8 cellular contexts compared by ENCODE assay signal in the genomic region with DNA sequence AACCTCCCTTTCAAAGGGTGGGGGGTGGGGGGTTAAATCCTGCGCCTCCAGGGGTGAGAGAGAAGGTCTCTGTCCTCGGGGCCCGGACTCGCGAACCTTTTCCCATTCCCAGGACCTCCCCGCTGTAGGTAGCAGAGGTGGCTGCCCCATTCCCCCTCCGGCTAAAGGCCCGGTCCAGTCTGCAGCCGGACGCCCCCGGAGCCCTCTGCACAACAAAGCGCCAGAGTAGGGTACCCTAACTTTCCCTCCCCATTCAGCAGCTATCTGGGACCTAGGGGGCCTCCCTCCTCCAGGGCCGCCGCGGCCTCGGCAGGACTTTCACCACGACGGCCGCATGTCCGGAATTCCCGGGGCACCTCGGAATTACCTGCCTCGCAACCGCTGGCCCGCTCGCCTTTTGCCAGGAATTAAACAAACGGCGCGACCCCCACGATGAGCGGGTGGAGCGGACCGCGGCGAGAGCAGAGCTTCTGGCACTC. TPM values are rescaled to one million over a fixed set of nuclear protein-coding genes. Genes with fewer than 3 reads are reported as not detected.
DNase-seq lines count a peak whose midpoint lies in the region; ATAC-seq, FAIRE-seq and TF ChIP-seq lines count a peak whose summit lies in the region.

No MANE protein-coding gene starts in this region.

- in situ Hi-C loops in mammary epithelial cell (cut with MboI; ENCODE audit: low sequenced_read_pairs in 2 of 2) = loop anchor here (5.0 to 10.0 kb wide), 8 partner anchors 80 to 220 kb away; no protein-coding TSS in a partner anchor

- peak; percentile 27 for FAIRE-seq in GM12892 (lab: Jason Lieb, UNC)

- intact Hi-C loops in mammary epithelial cell (cut with micrococcal nuclease) = loop anchor here (1.0 to 5.0 kb wide), 6 partner anchors 82 to 307 kb away; partner anchors contain the start of genes PEX1 and RBM48

- H3F3A ChIP-seq in OCI-LY1 (ENCODE audit: insufficient read depth, low read length) = peaks cover 10% of the 10 kb centered on the region; the same call in 1 of the 2 replicates

- peaks cover 38% of the 10 kb centered on the region for H3K4me1 ChIP-seq in OCI-LY1 (ENCODE audit: insufficient read depth, low read length, severe bottlenecking)
- peaks cover 30% of the 10 kb centered on the region for H3K4me1 ChIP-seq in mammary epithelial cell (ENCODE audit: insufficient read depth, low read length)

- H3K36me3 ChIP-seq in OCI-LY1 (ENCODE audit: insufficient read depth, low read length) (peaks cover 30% of the 10 kb centered on the region), mammary epithelial cell (ENCODE audit: insufficient read depth, low read length) (peaks cover 7% of the 10 kb centered on the region)

- H3K4me3 ChIP-seq in OCI-LY1 (ENCODE audit: low read depth, low read length, poor library complexity, severe bottlenecking) (peak overlapping the region; percentile 80), mammary epithelial cell (replicated peaks in 1 of 3; ENCODE audit: insufficient read depth in 1 of 3, low read depth in 2 of 3, low read length in 3 of 3) (peak overlapping the region; percentile 83 to 87 (median 83))

- H4K20me1 ChIP-seq in OCI-LY1 (ENCODE audit: insufficient read depth, low read length) = no peaks in the 10 kb centered on the region
- H4K20me1 ChIP-seq in mammary epithelial cell (ENCODE audit: insufficient read depth, low read length) = no peaks in the 10 kb centered on the region

- H3K27ac ChIP-seq in OCI-LY1 (ENCODE audit: low read depth, low read length, poor library complexity, severe bottlenecking) (peak overlapping the region; percentile 90), mammary epithelial cell (ENCODE audit: insufficient read depth, low read depth, low read length) (peak overlapping the region; percentile 94), substantia nigra (ENCODE audit: low read depth, low read length, poor library complexity, severe bottlenecking) (peak overlapping the region; percentile 84)

- 10% methylated on average over 2 of the region's 35 CpGs for whole genome bisulfite sequencing in mammary epithelial cell (ENCODE audit: low coverage, missing lambda C conversion rate)

- H3K9me3 ChIP-seq in OCI-LY1 (ENCODE audit: low read length) = no peaks in the 10 kb centered on the region
- H3K9me3 ChIP-seq in mammary epithelial cell (replicated peaks; ENCODE audit: insufficient read depth, low read length) = no peaks in the 10 kb centered on the region

- no peak for ATAC-seq in HG03175 (IDR thresholded peaks at IDR 0.05; ENCODE audit: unreplicated experiment)

- DNase-seq in GM12892 (ENCODE audit: insufficient read length) = no peak
- peak; percentile 41 for DNase-seq in mammary epithelial cell
- DNase-seq in left kidney (ENCODE audit: low read depth, low spot score) = peak; percentile 58
- peak in 7 of 49 donors; percentile 3 to 33 (median 13) for DNase-seq in substantia nigra (lab: John Stamatoyannopoulos, UW)
- no peak for DNase-seq in pons (ENCODE audit: low spot score)
- no peak for DNase-seq in NCI-H510A (lab: John Stamatoyannopoulos, UW)

- H3K4me2 ChIP-seq in OCI-LY1 (ENCODE audit: low read length) (peak overlapping the region; percentile 86), mammary epithelial cell (ENCODE audit: insufficient read depth, low read depth, low read length) (peak overlapping the region; percentile 98)

- H3K9me2 ChIP-seq in OCI-LY1 (ENCODE audit: low read depth, low read length) = no peaks in the 10 kb centered on the region

- peaks cover 30% of the 10 kb centered on the region for H3K79me2 ChIP-seq in OCI-LY1 (ENCODE audit: insufficient read depth, low read length)
- H3K79me2 ChIP-seq in mammary epithelial cell (ENCODE audit: insufficient read depth, low read length) = peaks cover 77% of the 10 kb centered on the region

- BruUV-seq in mammary epithelial cell (replicated peaks; lab: Mats Ljungman, UMichigan) = no TSS peak

- dilution Hi-C loops in mammary epithelial cell (cut with HindIII; ENCODE audit: low sequenced_read_pairs) = no loop called here

- H2AFZ ChIP-seq in OCI-LY1 (ENCODE audit: low read length) (no peak overlapping the region), mammary epithelial cell (ENCODE audit: low read depth, low read length) (peak overlapping the region; percentile 24)

- no peaks in the 10 kb centered on the region for H3K27me3 ChIP-seq in OCI-LY1 (ENCODE audit: insufficient read depth, low read length)
- H3K27me3 ChIP-seq in mammary epithelial cell (ENCODE audit: insufficient read depth, low read length) = no peaks in the 10 kb centered on the region

- no peak for TF ChIP-seq CTCF in OCI-LY1 (IDR thresholded peaks at IDR 0.05; ENCODE audit: low read length)
- TF ChIP-seq CTCF in mammary epithelial cell (conservative IDR thresholded peaks at IDR 0.05 in 1 of 2, IDR thresholded peaks at IDR 0.05 in 1 of 2; ENCODE audit: extremely low read depth in 1 of 2, insufficient read depth in 1 of 2, low read depth in 1 of 2, low read length in 2 of 2) = no peak

- no peak for TF ChIP-seq POLR2A in GM12892 (IDR thresholded peaks at IDR 0.05; ENCODE audit: low read depth, low read length)

- CTCF ChIA-PET in mammary epithelial cell (lab: Charles Lee; ENCODE audit: low non-redundant PET) = no interaction called here

- H3K9ac ChIP-seq in OCI-LY1 (ENCODE audit: low read length) = peak overlapping the region; percentile 64
- peak overlapping the region; percentile 88 for H3K9ac ChIP-seq in mammary epithelial cell (ENCODE audit: insufficient read depth, low read length)

RNA-seq across cellular contexts. Expression of gene CDK6, which starts 1.7 kb away (rescaled TPM):
- polyA plus RNA-seq in GM12892 (2012; ENCODE audit: missing spikeins) = 19.7 TPM
- total RNA-seq in mammary epithelial cell = 100 to 1,000 TPM; 130 to 171 TPM
- polyA plus RNA-seq in mammary epithelial cell = 49.2 TPM
- 277 TPM for polyA minus RNA-seq in mammary epithelial cell

Comparison
In these comparisons a context has a peak if more than half of its experiments do, and no peak if none do; other contexts are left out.
1. DNase-seq: peak in mammary epithelial cell (single experiment) and left kidney (single experiment); none in GM12892 (single experiment), pons (single experiment) and NCI-H510A (single experiment).
2. Peak in every context shown above with its lines, with median percentiles within 50 percentile points of each other: H3K27ac ChIP-seq.